Comparison of ENCODE assay signal across 1 cellular context in the genomic region with DNA sequence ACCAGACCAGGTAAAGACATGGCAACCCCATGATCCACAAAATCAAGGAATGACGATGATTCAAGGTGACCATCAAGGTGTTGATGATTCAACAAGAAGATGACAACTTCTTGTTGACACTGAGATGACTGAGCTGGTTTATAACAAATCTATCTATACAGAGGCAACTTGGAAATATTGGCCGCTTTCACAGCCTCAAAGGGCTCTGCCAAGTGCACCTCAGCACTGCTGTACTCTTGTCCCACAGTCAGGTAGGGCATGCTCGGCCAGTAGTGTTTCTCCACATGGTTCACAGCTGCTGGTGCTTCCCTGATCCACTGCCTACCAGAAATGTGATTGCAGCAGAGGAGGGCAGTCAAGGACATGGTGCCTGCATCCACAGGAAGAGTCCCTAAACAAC.
TF ChIP-seq lines count a peak whose summit lies in the region.

No MANE protein-coding gene starts in this region.

TF ChIP-seq in H1, 55 proteins besides CTCF, POLR2A, EP300 and RAD21 (continued from another document):
- TF ChIP-seq KDM1A (IDR thresholded peaks at IDR 0.05; ENCODE audit: borderline replicate concordance, low read length) (no peak), GABPA (IDR thresholded peaks at IDR 0.05; ENCODE audit: borderline replicate concordance, insufficient read depth, low read length) (no peak)
